In the genomic region with DNA sequence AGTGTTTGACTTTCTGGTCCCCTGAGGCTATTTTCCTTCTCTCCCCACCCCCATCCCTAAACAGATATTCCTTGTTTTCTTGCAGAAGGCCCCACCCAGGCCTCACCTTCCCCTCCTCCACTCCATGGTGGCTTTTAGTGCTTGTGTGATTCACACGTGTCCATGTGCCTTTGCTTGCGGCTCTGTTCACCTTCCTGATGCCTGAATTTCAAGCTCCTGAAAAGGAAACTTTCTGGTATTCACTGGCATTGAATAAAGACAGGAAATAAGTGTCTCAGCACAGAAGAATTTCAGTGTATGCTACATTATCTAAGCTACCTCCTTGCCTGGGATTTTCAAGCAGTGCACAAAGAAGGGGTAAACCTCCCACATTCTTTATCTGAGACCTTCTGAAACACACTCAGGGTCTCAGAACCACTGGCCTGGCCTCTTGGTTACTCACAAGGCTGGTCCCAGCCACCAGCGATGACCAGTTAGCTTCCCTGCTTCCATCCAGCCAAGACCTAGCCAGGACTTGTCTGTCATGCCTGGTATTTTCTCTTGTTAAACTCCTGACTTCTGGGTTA, we compare ENCODE assay signal across 9 cellular contexts. TPM values are rescaled to one million over a fixed set of nuclear protein-coding genes. Genes with fewer than 3 reads are reported as not detected.
DNase-seq lines count a peak whose midpoint lies in the region; ATAC-seq, FAIRE-seq and TF ChIP-seq lines count a peak whose summit lies in the region.
"Had no signal": no experiment of that assay in that cellular context is flagged by ENCODE, and none has a peak within 500 bp of the region (broad histone marks: within the 10 kb centered on the region; RNA-seq: fewer than 3 reads in every experiment).

No MANE protein-coding gene starts in this region.

- H3K27me3 ChIP-seq in endothelial cell of umbilical vein (ENCODE audit: control insufficient read depth in 2 of 2, insufficient read depth in 2 of 2, low read length in 2 of 2) = no peaks in the 10 kb centered on the region

- CTCF ChIA-PET in endothelial cell of umbilical vein (lab: Charles Lee) = interaction anchor here (0.6 to 1.8 kb wide), 9 partner anchors 11 to 140 kb away, joined by 3 to 21 read pairs (median 5); no protein-coding TSS in a partner anchor

- H3K4me1 ChIP-seq in endothelial cell of umbilical vein (ENCODE audit: control insufficient read depth, extremely low read depth, insufficient read depth, low read length) = peaks cover 22% of the 10 kb centered on the region

- ATAC-seq in GM19351 (IDR thresholded peaks at IDR 0.05; ENCODE audit: unreplicated experiment) = no peak

- POLR2A ChIA-PET in endothelial cell of umbilical vein (lab: Charles Lee) = interaction anchor here (0.6 to 1.8 kb wide), 12 partner anchors 8 to 152 kb away, joined by 3 to 26 read pairs (median 4); no protein-coding TSS in a partner anchor

- peak overlapping the region; percentile 88 for H3K9ac ChIP-seq in endothelial cell of umbilical vein (replicated peaks; ENCODE audit: extremely low read depth, insufficient read depth, low read length)

- H3K4me3 Mint-ChIP-seq in nephron progenitor cell = no peak overlapping the region

- peak; percentile 98 for DNase-seq in COLO829 (ENCODE audit: low spot score)
- DNase-seq in NCI-H69 (lab: John Stamatoyannopoulos, UW) = peak; percentile 84
- DNase-seq in endothelial cell of umbilical vein (ENCODE audit: low read depth, low spot score) = peak; percentile 96
- no peak for DNase-seq in nephron progenitor cell
- no peak for DNase-seq in activated CD4-positive, alpha-beta T cell treated with anti-CD3 and anti-CD28 coated beads for 1 hour
- no peak for DNase-seq in GM20000 (ENCODE audit: low spot score)
- DNase-seq in DMS153 (lab: John Stamatoyannopoulos, UW) = no peak
- DNase-seq: Karpas-422 had no signal

- no peaks in the 10 kb centered on the region for H3K79me2 ChIP-seq in endothelial cell of umbilical vein (ENCODE audit: control insufficient read depth, insufficient read depth, low read length)

- TF ChIP-seq CTCF in endothelial cell of umbilical vein (IDR thresholded peaks at IDR 0.05; ENCODE audit: extremely low read depth in 1 of 2, insufficient read depth in 1 of 2, low read depth in 1 of 2, low read length in 2 of 2) (no peak), nephron progenitor cell (IDR thresholded peaks at IDR 0.05) (no peak), GM20000 (IDR thresholded peaks at IDR 0.05; ENCODE audit: extremely low read depth, missing control alignments) (no peak)

- no peaks in the 10 kb centered on the region for H4K20me1 ChIP-seq in endothelial cell of umbilical vein (replicated peaks; ENCODE audit: control insufficient read depth, extremely low read depth, insufficient read depth, low read length)

- H3K27ac Mint-ChIP-seq in nephron progenitor cell = peak overlapping the region; percentile 70

- peak overlapping the region; percentile 99 for H3K27ac ChIP-seq in endothelial cell of umbilical vein (ENCODE audit: insufficient read depth, low read depth, low read length)

- intact Hi-C loops in endothelial cell of umbilical vein (cut with micrococcal nuclease) = loop anchor here (1.0 kb wide), 3 partner anchors 12 to 39 kb away; no protein-coding TSS in a partner anchor

- H3K9me1 ChIP-seq in endothelial cell of umbilical vein (replicated peaks; ENCODE audit: control insufficient read depth, extremely low read depth, insufficient read depth, low read length) = no peaks in the 10 kb centered on the region

- H3K36me3 ChIP-seq in endothelial cell of umbilical vein (ENCODE audit: control insufficient read depth in 2 of 2, extremely low read depth in 1 of 2, insufficient read depth in 2 of 2, low read length in 2 of 2) = no peaks in the 10 kb centered on the region

- no peaks in the 10 kb centered on the region for H3K9me3 Mint-ChIP-seq in nephron progenitor cell

- peak overlapping the region; percentile 58 for H2AFZ ChIP-seq in endothelial cell of umbilical vein (ENCODE audit: low read depth, low read length)

- no peaks in the 10 kb centered on the region for H3K27me3 Mint-ChIP-seq in nephron progenitor cell (ENCODE audit: low read depth, poor library complexity)

- H3K36me3 Mint-ChIP-seq in nephron progenitor cell (ENCODE audit: low read depth) = no peaks in the 10 kb centered on the region

- BruUV-seq in endothelial cell of umbilical vein (replicated peaks; lab: Mats Ljungman, UMichigan) = TSS peak; percentile 72

- TF ChIP-seq POLR2A in endothelial cell of umbilical vein (IDR thresholded peaks at IDR 0.05; ENCODE audit: low read depth, low read length) = no peak

- no peaks in the 10 kb centered on the region for H3K9me3 ChIP-seq in endothelial cell of umbilical vein (replicated peaks; ENCODE audit: control insufficient read depth, insufficient read depth, low read length)

- peak overlapping the region; percentile 53 for H3K4me2 ChIP-seq in endothelial cell of umbilical vein (ENCODE audit: insufficient read depth, low read length)

- peak; percentile 100 for FAIRE-seq in endothelial cell of umbilical vein (lab: Jason Lieb, UNC)

- dilution Hi-C loops in endothelial cell of umbilical vein (cut with MboI; ENCODE audit: extremely low pct_ligation_motif_present, low sequenced_read_pairs) = no loop called here

- peaks cover 36% of the 10 kb centered on the region for H3K4me1 Mint-ChIP-seq in nephron progenitor cell

- H3K4me3 ChIP-seq in endothelial cell of umbilical vein (replicated peaks in 1 of 3; ENCODE audit: insufficient read depth in 1 of 3, low read depth in 1 of 3, low read length in 3 of 3) = no peak overlapping the region

TF ChIP-seq in endothelial cell of umbilical vein, 7 proteins besides CTCF, POLR2A, EP300 and RAD21:
- no peak for TF ChIP-seq EZH2 (IDR thresholded peaks at IDR 0.05; ENCODE audit: borderline replicate concordance, low read depth, low read length, severe bottlenecking)
- TF ChIP-seq JUN (IDR thresholded peaks at IDR 0.05; ENCODE audit: borderline replicate concordance, insufficient read depth, insufficient read length, low read depth) = peak; percentile 96
- TF ChIP-seq MYC (IDR thresholded peaks at IDR 0.05; ENCODE audit: low read depth, low read length) = peak; percentile 94
- peak; percentile 60 for TF ChIP-seq GATA2 (IDR thresholded peaks at IDR 0.05; ENCODE audit: insufficient read depth, insufficient read length, low read depth, low read length)
- peak; percentile 88 for TF ChIP-seq FOS (IDR thresholded peaks at IDR 0.05; ENCODE audit: borderline replicate concordance, insufficient read depth, low read length)
- peak; percentile 74 for TF ChIP-seq POLR2AphosphoS5 (IDR thresholded peaks at IDR 0.05; ENCODE audit: insufficient read depth, low read depth, low read length)
- TF ChIP-seq MAX (IDR thresholded peaks at IDR 0.05; ENCODE audit: insufficient read depth, insufficient read length) = peak; percentile 82

RNA-seq across cellular contexts. Expression of gene UBE2H, which starts 17.2 kb away (rescaled TPM):
- total RNA-seq in endothelial cell of umbilical vein = 82.2 and 90.1 TPM in 2 replicates
- 46.4 and 51.7 TPM in 2 replicates for polyA plus RNA-seq in endothelial cell of umbilical vein
- 57.4 and 57.8 TPM in 2 replicates for polyA plus RNA-seq in endothelial cell of umbilical vein (2011; cell fraction: cytosol; rRNA removed)
- polyA plus RNA-seq in endothelial cell of umbilical vein (2011; cell fraction: nucleus; rRNA removed) = 92.5 and 97.4 TPM in 2 replicates
- 78.0 and 84.8 TPM in 2 replicates for polyA plus RNA-seq in endothelial cell of umbilical vein (2012)
- 92.7 and 127 TPM in 2 replicates for polyA minus RNA-seq in endothelial cell of umbilical vein
- 17.7 TPM for polyA minus RNA-seq in endothelial cell of umbilical vein (2011; cell fraction: cytosol; rRNA and poly(A)+ RNA removed)
- polyA minus RNA-seq in endothelial cell of umbilical vein (2011; cell fraction: nucleus; rRNA and poly(A)+ RNA removed) = 99.2 and 129 TPM in 2 replicates

Comparison
In these comparisons a context has a peak if more than half of its experiments do, and no peak if none do; other contexts are left out.
1. DNase-seq: peak in COLO829 (single experiment), NCI-H69 (single experiment) and endothelial cell of umbilical vein (single experiment); none in nephron progenitor cell (single experiment), activated CD4-positive, alpha-beta T cell treated with anti-CD3 and anti-CD28 coated beads for 1 hour (single experiment), GM20000 (single experiment) and DMS153 (single experiment).